Comparison of ENCODE assay signal across 9 cellular contexts in genomic region chr3:179750720-179751328, GRCh38.
DNase-seq lines count a peak whose midpoint lies in the region; ATAC-seq and TF ChIP-seq lines count a peak whose summit lies in the region.
"Had no signal": no experiment of that assay in that cellular context is flagged by ENCODE, and none has a peak within 500 bp of the region (broad histone marks: within the 10 kb centered on the region; RNA-seq: fewer than 3 reads in every experiment).

No MANE protein-coding gene starts in this region.

- H3K4me3 Mint-ChIP-seq in osteocyte (ENCODE audit: unreplicated experiment) = no peak overlapping the region
- H3K4me3 Mint-ChIP-seq: memory B cell had no signal

- H3K9me3 Mint-ChIP-seq in osteocyte (ENCODE audit: unreplicated experiment) = no peaks in the 10 kb centered on the region
- H3K9me3 Mint-ChIP-seq: memory B cell had no signal

- in situ Hi-C loops in brain microvascular endothelial cell (cut with HindIII; ENCODE audit: low pct_ligation_motif_present, low sequenced_read_pairs) = no loop called here

- no peak overlapping the region for H3K27ac Mint-ChIP-seq in osteocyte (ENCODE audit: unreplicated experiment)
- H3K27ac Mint-ChIP-seq: memory B cell had no signal

- TF ChIP-seq CTCF in brain microvascular endothelial cell (IDR thresholded peaks at IDR 0.05; ENCODE audit: low read depth, low read length, missing control alignments) (peak; percentile 83), osteocyte (IDR thresholded peaks at IDR 0.05) (peak; percentile 75)

- H3K27me3 ChIP-seq in brain microvascular endothelial cell (replicated peaks) = no peaks in the 10 kb centered on the region

- no peaks in the 10 kb centered on the region for H3K27me3 Mint-ChIP-seq in osteocyte (ENCODE audit: unreplicated experiment)
- H3K27me3 Mint-ChIP-seq: memory B cell had no signal

- DNase-seq in D341Med (ENCODE audit: low spot score) (peak; percentile 61), NCI-H2107 treated with DMSO at 0.1 percent for 48 hours (lab: John Stamatoyannopoulos, UW; ENCODE audit: unreplicated experiment) (peak; percentile 75), brain microvascular endothelial cell (peak; percentile 24), osteocyte (ENCODE audit: extremely low spot score, unreplicated experiment) (peak; percentile 54), OCI-M2 (lab: John Stamatoyannopoulos, UW; ENCODE audit: unreplicated experiment) (no peak), GM19238 (ENCODE audit: insufficient read length, low spot score) (no peak)
- no peak for DNase-seq in activated effector memory CD4-positive, alpha-beta T cell treated with anti-CD3 and anti-CD28 coated beads, Interleukin-2, amount 50 U/mL, for 16 hours

- no peak overlapping the region for H3K4me3 ChIP-seq in brain microvascular endothelial cell (ENCODE audit: low read depth, low read length)

- peaks cover 28% of the 10 kb centered on the region for H3K36me3 Mint-ChIP-seq in osteocyte (ENCODE audit: unreplicated experiment)

- H3K36me3 ChIP-seq in brain microvascular endothelial cell (replicated peaks) = no peaks in the 10 kb centered on the region

- no peak overlapping the region for H3K27ac ChIP-seq in brain microvascular endothelial cell

- ATAC-seq in GM19395 (IDR thresholded peaks at IDR 0.05; ENCODE audit: unreplicated experiment) = peak; percentile 76

- H3K4me1 Mint-ChIP-seq in osteocyte (ENCODE audit: unreplicated experiment) = peaks cover 6% of the 10 kb centered on the region
- H3K4me1 Mint-ChIP-seq: memory B cell had no signal

Comparison
In these comparisons a context has a peak if more than half of its experiments do, and no peak if none do; other contexts are left out.
1. DNase-seq: peak in D341Med (single experiment), NCI-H2107 treated with DMSO at 0.1 percent for 48 hours (single experiment), brain microvascular endothelial cell (single experiment) and osteocyte (single experiment); none in activated effector memory CD4-positive, alpha-beta T cell treated with anti-CD3 and anti-CD28 coated beads, Interleukin-2, amount 50 U/mL, for 16 hours (single experiment), OCI-M2 (single experiment) and GM19238 (single experiment).